Comparison of ENCODE assay signal across 8 cellular contexts in genomic region chr3:3127432-3128010, GRCh38. TPM values are rescaled to one million over a fixed set of nuclear protein-coding genes. Genes with fewer than 3 reads are reported as not detected.
DNase-seq lines count a peak whose midpoint lies in the region; ATAC-seq and TF ChIP-seq lines count a peak whose summit lies in the region.

No MANE protein-coding gene starts in this region.

- H3K9me2 ChIP-seq in SK-N-SH = no peaks in the 10 kb centered on the region

- POLR2A ChIA-PET in SK-N-SH (lab: Yijun Ruan, JAX) = no interaction called here

- CTCF ChIA-PET in SK-N-SH (lab: Yijun Ruan, JAX) = no interaction called here

- peaks cover 4% of the 10 kb centered on the region for H3F3A ChIP-seq in SK-N-SH (replicated peaks; ENCODE audit: insufficient read depth)

- ATAC-seq in lung (ENCODE audit: insufficient read depth, low FRiP score) = peak; percentile 2

- H2AFZ ChIP-seq in SK-N-SH (ENCODE audit: low read depth) = peak overlapping the region; percentile 54; the same call in 1 of the 2 replicates

- TF ChIP-seq CTCF in SK-N-SH (IDR thresholded peaks at IDR 0.05) (no peak), brain microvascular endothelial cell (IDR thresholded peaks at IDR 0.05; ENCODE audit: low read depth, low read length, missing control alignments) (no peak), lung (IDR thresholded peaks at IDR 0.05; ENCODE audit: control extremely low read depth, extremely low read depth) (no peak)

- peaks cover 45% of the 10 kb centered on the region for H3K79me2 ChIP-seq in SK-N-SH (ENCODE audit: insufficient read depth)

- H3K36me3 ChIP-seq in HAP-1 (replicated peaks) (peaks cover 28% of the 10 kb centered on the region), SK-N-SH (replicated peaks in 1 of 2; ENCODE audit: control insufficient read depth in 1 of 2, insufficient read depth in 2 of 2, low read length in 1 of 2) (peaks cover 19 to 27% of the 10 kb centered on the region in 2 experiments), brain microvascular endothelial cell (replicated peaks) (peaks cover 13% of the 10 kb centered on the region), lung (ENCODE audit: control insufficient read depth in 2 of 2, insufficient read depth in 2 of 2, low read length in 2 of 2) (peaks cover 6 to 10% of the 10 kb centered on the region in 2 donors)

- no peaks in the 10 kb centered on the region for H4K20me1 ChIP-seq in SK-N-SH (ENCODE audit: insufficient read depth)

- no peaks in the 10 kb centered on the region for H3K27me3 ChIP-seq in HAP-1 (ENCODE audit: low read depth)
- H3K27me3 ChIP-seq in SK-N-SH (ENCODE audit: insufficient read depth) = no peaks in the 10 kb centered on the region
- H3K27me3 ChIP-seq in brain microvascular endothelial cell (replicated peaks) = no peaks in the 10 kb centered on the region
- H3K27me3 ChIP-seq in lung (ENCODE audit: control insufficient read depth, insufficient read depth) = no peaks in the 10 kb centered on the region

- peak overlapping the region; percentile 97 for H3K9ac ChIP-seq in SK-N-SH

- H3K4me3 ChIP-seq in HAP-1 (peak overlapping the region; percentile 93), SK-N-SH (ENCODE audit: low read depth in 2 of 2, low read length in 1 of 2) (peak overlapping the region; percentile 92), brain microvascular endothelial cell (ENCODE audit: low read depth, low read length) (peak overlapping the region; percentile 85), lung (peak overlapping the region; percentile 85)

- H3K9me3 ChIP-seq in HAP-1 = no peaks in the 10 kb centered on the region
- no peaks in the 10 kb centered on the region for H3K9me3 ChIP-seq in SK-N-SH
- no peaks in the 10 kb centered on the region for H3K9me3 ChIP-seq in lung (ENCODE audit: control insufficient read depth in 2 of 2, insufficient read depth in 1 of 2, low read length in 1 of 2)

- H3K27ac ChIP-seq in SK-N-SH (ENCODE audit: low read depth in 2 of 2, low read length in 1 of 2) (peak overlapping the region; percentile 85 to 90), brain microvascular endothelial cell (peak overlapping the region; percentile 92), lung (ENCODE audit: low read depth in 1 of 2, low read length in 1 of 2) (peak overlapping the region; percentile 94 to 98), substantia nigra (ENCODE audit: low read depth, low read length, poor library complexity, severe bottlenecking) (peak overlapping the region; percentile 65)

- TF ChIP-seq EP300 in SK-N-SH (IDR thresholded peaks at IDR 0.05; ENCODE audit: borderline replicate concordance in 1 of 2, low read depth in 1 of 2, low read length in 1 of 2) = no peak

- peak; percentile 9 for DNase-seq in COLO668 (lab: John Stamatoyannopoulos, UW; ENCODE audit: unreplicated experiment)
- DNase-seq in HAP-1 (ENCODE audit: low spot score in 2 of 2) = peak in 1 of 2 experiments; percentile 23
- peak; percentile 41 for DNase-seq in SK-N-SH
- DNase-seq in brain microvascular endothelial cell = no peak
- DNase-seq in lung (ENCODE audit: low spot score) = no peak
- no peak for DNase-seq in substantia nigra (lab: John Stamatoyannopoulos, UW)
- DNase-seq in NCI-H187 treated with DMSO at 0.1 percent for 48 hours (lab: John Stamatoyannopoulos, UW) = no peak
- no peak for DNase-seq in NCI-H2107 treated with DMSO at 0.1 percent for 48 hours (lab: John Stamatoyannopoulos, UW; ENCODE audit: unreplicated experiment)

- no peak for TF ChIP-seq RAD21 in SK-N-SH (IDR thresholded peaks at IDR 0.05; ENCODE audit: low read length)

- in situ Hi-C loops in HAP-1 (cut with MboI; ENCODE audit: low sequenced_read_pairs) = no loop called here
- in situ Hi-C loops in brain microvascular endothelial cell (cut with HindIII; ENCODE audit: low pct_ligation_motif_present, low sequenced_read_pairs) = no loop called here

- WGBS in SK-N-SH (ENCODE audit: low lambda C conversion rate) = 18% methylated on average over 20 of the region's 20 CpGs
- 36 to 42% methylated on average over 20 of the region's 20 CpGs for WGBS in lung, 2 donors

- peak overlapping the region; percentile 90 for H3K4me2 ChIP-seq in SK-N-SH

- H3K4me1 ChIP-seq in HAP-1 = no peaks in the 10 kb centered on the region; the same call in 1 of the 2 replicates
- peaks cover 0 to 8% of the 10 kb centered on the region in 2 experiments; a peak in 2 of 4 replicates for H3K4me1 ChIP-seq in SK-N-SH (ENCODE audit: control insufficient read depth in 1 of 2, insufficient read depth in 2 of 2, low read depth in 1 of 2, low read length in 1 of 2)
- peaks cover 3 to 11% of the 10 kb centered on the region in 2 donors for H3K4me1 ChIP-seq in lung (ENCODE audit: control insufficient read depth in 2 of 2, insufficient read depth in 2 of 2, low read length in 2 of 2)

TF ChIP-seq in SK-N-SH, 30 proteins besides CTCF, POLR2A, EP300 and RAD21 (continues in another document):
- TF ChIP-seq MAX (IDR thresholded peaks at IDR 0.05; ENCODE audit: low read depth) (no peak), GATA2 (CRISPR knock-in tag; IDR thresholded peaks at IDR 0.05) (no peak), CHD2 (IDR thresholded peaks at IDR 0.05; ENCODE audit: low read length, partially characterized antibody) (no peak), GABPA (IDR thresholded peaks at IDR 0.05; ENCODE audit: low read depth) (no peak), JUND (IDR thresholded peaks at IDR 0.05) (no peak), USF2 (IDR thresholded peaks at IDR 0.05; ENCODE audit: borderline replicate concordance, low read depth, low read length) (no peak), YY1 (IDR thresholded peaks at IDR 0.05; ENCODE audit: low read depth) (no peak), USF1 (IDR thresholded peaks at IDR 0.05; ENCODE audit: borderline replicate concordance, low read depth) (no peak), SIN3A (IDR thresholded peaks at IDR 0.05; ENCODE audit: borderline replicate concordance, low read depth, low read length) (no peak), MXI1 (IDR thresholded peaks at IDR 0.05; ENCODE audit: low read depth, low read length) (no peak), MEF2A (IDR thresholded peaks at IDR 0.05; ENCODE audit: borderline replicate concordance, low read depth) (no peak), FOXM1 (IDR thresholded peaks at IDR 0.05; ENCODE audit: low read depth) (no peak), IRF3 (IDR thresholded peaks at IDR 0.05; ENCODE audit: low read depth, low read length) (no peak), TEAD4 (IDR thresholded peaks at IDR 0.05; ENCODE audit: borderline replicate concordance, insufficient read depth) (no peak), TAF1 (IDR thresholded peaks at IDR 0.05; ENCODE audit: borderline replicate concordance, low read depth, low read length) (no peak), NFIC (IDR thresholded peaks at IDR 0.05; ENCODE audit: borderline replicate concordance) (no peak), RFX5 (IDR thresholded peaks at IDR 0.05; ENCODE audit: low read length) (no peak), PBX3 (IDR thresholded peaks at IDR 0.05) (no peak)

RNA-seq across cellular contexts. Expression of gene TRNT1, which starts 0.8 kb away (rescaled TPM):
- polyA plus RNA-seq in SK-N-SH (2012; rRNA removed) (7.4 and 11.1 TPM in 2 replicates), lung (10 to 100 TPM in 1 of 2 donors, 1 to 10 TPM in 1; 10.0 to 11.0 TPM)
- polyA plus RNA-seq in SK-N-SH (2012; cell fraction: cytosol; rRNA removed) = 11.1 and 14.4 TPM in 2 replicates
- 14.9 and 22.4 TPM in 2 replicates for polyA plus RNA-seq in SK-N-SH (2012; cell fraction: nucleus; rRNA removed)
- 10 to 100 TPM; 22.0 to 37.6 TPM for total RNA-seq in lung

RNA-seq across cellular contexts. Expression of gene IL5RA, which starts 17.3 kb away (rescaled TPM):
- not detected in 2 replicates for polyA plus RNA-seq in SK-N-SH (2012; rRNA removed)
- polyA plus RNA-seq in SK-N-SH (2012; cell fraction: cytosol; rRNA removed) = 0.01 TPM in 1 of 2 replicates, not detected in the other
- not detected in 2 replicates for polyA plus RNA-seq in SK-N-SH (2012; cell fraction: nucleus; rRNA removed)
- total RNA-seq in lung = 10 to 100 TPM; 13.8 to 23.3 TPM
- polyA plus RNA-seq in lung = 1 to 10 TPM; 1.1 to 1.6 TPM

RNA-seq across cellular contexts. Expression of gene CRBN, which starts 52.0 kb away (rescaled TPM):
- polyA plus RNA-seq in SK-N-SH (2012; rRNA removed) = 17.5 and 35.2 TPM in 2 replicates
- polyA plus RNA-seq in SK-N-SH (2012; cell fraction: cytosol; rRNA removed) = 28.6 and 30.5 TPM in 2 replicates
- polyA plus RNA-seq in SK-N-SH (2012; cell fraction: nucleus; rRNA removed) = 23.0 and 40.2 TPM in 2 replicates
- total RNA-seq in lung = 100 to 1,000 TPM in 1 of 2 donors, 10 to 100 TPM in 1; 32.1 to 132 TPM
- 10 to 100 TPM; 20.9 to 29.3 TPM for polyA plus RNA-seq in lung

Comparison
In these comparisons a context has a peak if more than half of its experiments do, and no peak if none do; other contexts are left out.
1. DNase-seq: peak in COLO668 (single experiment) and SK-N-SH (single experiment); none in brain microvascular endothelial cell (single experiment), lung (single experiment), substantia nigra (0 of 49), NCI-H187 treated with DMSO at 0.1 percent for 48 hours (single experiment) and NCI-H2107 treated with DMSO at 0.1 percent for 48 hours (single experiment).
2. Peak in every context shown above with its lines, with median percentiles within 50 percentile points of each other: H3K4me3 ChIP-seq and H3K27ac ChIP-seq.